In the genomic region with DNA sequence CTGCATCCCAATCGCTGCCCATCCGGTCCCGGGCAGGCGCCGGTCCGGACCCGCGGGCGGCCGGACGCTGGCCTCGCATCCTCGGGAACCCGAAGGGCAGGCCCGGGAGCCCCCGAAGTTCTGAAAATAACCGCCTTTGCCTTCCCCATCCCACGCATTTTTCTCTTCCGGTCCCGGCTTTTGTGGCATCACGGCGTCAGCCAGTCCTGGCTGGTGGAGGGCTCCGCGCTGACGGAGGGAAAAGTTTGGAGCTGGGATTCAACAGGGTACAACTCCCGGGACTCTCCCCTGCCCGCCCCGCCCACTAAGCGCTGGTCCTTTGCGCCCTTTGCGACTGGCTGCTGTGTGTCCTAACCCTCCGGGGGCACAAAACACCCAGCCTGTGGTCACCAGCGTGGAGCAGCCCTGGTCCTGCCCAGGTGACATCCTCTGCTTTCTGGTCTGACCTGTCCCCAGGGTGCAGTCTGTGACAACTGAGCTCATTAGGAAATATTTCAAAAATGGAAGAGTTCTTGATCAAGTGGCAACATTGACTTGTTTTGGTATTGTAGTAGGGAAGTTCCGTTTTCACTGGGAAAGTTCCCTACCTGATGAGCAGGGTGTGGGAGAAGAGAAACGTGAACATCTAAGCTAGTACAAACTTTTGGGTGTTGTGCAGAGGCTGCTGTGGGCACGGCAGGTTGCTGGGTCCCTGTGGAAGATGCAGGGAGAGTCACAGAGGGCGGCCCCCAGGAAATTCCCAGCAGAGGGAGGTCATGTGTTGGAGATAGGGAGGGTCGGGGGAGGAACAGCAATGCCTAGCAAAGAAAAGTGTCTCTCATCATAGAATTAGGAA, we compare ENCODE assay signal across 1 cellular context.
TF ChIP-seq lines count a peak whose summit lies in the region.

No MANE protein-coding gene starts in this region.

TF ChIP-seq in GM23338, 12 proteins besides CTCF, POLR2A, EP300 and RAD21 (continued from another document):
- TF ChIP-seq, protein P1, sequence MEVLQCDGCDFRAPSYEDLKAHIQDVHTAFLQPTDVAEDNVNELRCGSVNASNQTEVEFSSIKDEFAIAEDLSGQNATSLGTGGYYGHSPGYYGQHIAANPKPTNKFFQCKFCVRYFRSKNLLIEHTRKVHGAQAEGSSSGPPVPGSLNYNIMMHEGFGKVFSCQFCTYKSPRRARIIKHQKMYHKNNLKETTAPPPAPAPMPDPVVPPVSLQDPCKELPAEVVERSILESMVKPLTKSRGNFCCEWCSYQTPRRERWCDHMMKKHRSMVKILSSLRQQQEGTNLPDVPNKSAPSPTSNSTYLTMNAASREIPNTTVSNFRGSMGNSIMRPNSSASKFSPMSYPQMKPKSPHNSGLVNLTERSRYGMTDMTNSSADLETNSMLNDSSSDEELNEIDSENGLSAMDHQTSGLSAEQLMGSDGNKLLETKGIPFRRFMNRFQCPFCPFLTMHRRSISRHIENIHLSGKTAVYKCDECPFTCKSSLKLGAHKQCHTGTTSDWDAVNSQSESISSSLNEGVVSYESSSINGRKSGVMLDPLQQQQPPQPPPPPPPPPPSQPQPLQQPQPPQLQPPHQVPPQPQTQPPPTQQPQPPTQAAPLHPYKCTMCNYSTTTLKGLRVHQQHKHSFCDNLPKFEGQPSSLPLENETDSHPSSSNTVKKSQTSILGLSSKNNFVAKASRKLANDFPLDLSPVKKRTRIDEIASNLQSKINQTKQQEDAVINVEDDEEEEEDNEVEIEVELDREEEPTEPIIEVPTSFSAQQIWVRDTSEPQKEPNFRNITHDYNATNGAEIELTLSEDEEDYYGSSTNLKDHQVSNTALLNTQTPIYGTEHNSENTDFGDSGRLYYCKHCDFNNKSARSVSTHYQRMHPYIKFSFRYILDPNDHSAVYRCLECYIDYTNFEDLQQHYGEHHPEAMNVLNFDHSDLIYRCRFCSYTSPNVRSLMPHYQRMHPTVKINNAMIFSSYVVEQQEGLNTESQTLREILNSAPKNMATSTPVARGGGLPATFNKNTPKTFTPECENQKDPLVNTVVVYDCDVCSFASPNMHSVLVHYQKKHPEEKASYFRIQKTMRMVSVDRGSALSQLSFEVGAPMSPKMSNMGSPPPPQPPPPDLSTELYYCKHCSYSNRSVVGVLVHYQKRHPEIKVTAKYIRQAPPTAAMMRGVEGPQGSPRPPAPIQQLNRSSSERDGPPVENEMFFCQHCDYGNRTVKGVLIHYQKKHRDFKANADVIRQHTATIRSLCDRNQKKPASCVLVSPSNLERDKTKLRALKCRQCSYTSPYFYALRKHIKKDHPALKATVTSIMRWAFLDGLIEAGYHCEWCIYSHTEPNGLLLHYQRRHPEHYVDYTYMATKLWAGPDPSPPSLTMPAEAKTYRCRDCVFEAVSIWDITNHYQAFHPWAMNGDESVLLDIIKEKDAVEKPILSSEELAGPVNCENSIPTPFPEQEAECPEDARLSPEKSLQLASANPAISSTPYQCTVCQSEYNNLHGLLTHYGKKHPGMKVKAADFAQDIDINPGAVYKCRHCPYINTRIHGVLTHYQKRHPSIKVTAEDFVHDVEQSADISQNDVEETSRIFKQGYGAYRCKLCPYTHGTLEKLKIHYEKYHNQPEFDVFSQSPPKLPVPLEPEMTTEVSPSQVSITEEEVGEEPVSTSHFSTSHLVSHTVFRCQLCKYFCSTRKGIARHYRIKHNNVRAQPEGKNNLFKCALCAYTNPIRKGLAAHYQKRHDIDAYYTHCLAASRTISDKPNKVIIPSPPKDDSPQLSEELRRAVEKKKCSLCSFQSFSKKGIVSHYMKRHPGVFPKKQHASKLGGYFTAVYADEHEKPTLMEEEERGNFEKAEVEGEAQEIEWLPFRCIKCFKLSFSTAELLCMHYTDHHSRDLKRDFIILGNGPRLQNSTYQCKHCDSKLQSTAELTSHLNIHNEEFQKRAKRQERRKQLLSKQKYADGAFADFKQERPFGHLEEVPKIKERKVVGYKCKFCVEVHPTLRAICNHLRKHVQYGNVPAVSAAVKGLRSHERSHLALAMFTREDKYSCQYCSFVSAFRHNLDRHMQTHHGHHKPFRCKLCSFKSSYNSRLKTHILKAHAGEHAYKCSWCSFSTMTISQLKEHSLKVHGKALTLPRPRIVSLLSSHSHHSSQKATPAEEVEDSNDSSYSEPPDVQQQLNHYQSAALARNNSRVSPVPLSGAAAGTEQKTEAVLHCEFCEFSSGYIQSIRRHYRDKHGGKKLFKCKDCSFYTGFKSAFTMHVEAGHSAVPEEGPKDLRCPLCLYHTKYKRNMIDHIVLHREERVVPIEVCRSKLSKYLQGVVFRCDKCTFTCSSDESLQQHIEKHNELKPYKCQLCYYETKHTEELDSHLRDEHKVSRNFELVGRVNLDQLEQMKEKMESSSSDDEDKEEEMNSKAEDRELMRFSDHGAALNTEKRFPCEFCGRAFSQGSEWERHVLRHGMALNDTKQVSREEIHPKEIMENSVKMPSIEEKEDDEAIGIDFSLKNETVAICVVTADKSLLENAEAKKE (CRISPR knock-in tag; IDR thresholded peaks at IDR 0.05): no peak
- TF ChIP-seq STAT1 (IDR thresholded peaks at IDR 0.05; ENCODE audit: unreplicated experiment) (no peak), NANOG (IDR thresholded peaks at IDR 0.05; ENCODE audit: borderline replicate concordance) (no peak), EZH2phosphoT487 (IDR thresholded peaks at IDR 0.05; ENCODE audit: unreplicated experiment) (no peak), ZNF331 (CRISPR knock-in tag; IDR thresholded peaks at IDR 0.05; ENCODE audit: low read depth) (no peak), POLR2AphosphoS5 (IDR thresholded peaks at IDR 0.05; ENCODE audit: low read depth) (no peak), JUNB (IDR thresholded peaks at IDR 0.05; ENCODE audit: unreplicated experiment) (no peak), ZNF114 (CRISPR knock-in tag; IDR thresholded peaks at IDR 0.05) (no peak), CREB1 (CRISPR knock-in tag; IDR thresholded peaks at IDR 0.05; ENCODE audit: low read depth) (no peak)
- TF ChIP-seq, protein P2, sequence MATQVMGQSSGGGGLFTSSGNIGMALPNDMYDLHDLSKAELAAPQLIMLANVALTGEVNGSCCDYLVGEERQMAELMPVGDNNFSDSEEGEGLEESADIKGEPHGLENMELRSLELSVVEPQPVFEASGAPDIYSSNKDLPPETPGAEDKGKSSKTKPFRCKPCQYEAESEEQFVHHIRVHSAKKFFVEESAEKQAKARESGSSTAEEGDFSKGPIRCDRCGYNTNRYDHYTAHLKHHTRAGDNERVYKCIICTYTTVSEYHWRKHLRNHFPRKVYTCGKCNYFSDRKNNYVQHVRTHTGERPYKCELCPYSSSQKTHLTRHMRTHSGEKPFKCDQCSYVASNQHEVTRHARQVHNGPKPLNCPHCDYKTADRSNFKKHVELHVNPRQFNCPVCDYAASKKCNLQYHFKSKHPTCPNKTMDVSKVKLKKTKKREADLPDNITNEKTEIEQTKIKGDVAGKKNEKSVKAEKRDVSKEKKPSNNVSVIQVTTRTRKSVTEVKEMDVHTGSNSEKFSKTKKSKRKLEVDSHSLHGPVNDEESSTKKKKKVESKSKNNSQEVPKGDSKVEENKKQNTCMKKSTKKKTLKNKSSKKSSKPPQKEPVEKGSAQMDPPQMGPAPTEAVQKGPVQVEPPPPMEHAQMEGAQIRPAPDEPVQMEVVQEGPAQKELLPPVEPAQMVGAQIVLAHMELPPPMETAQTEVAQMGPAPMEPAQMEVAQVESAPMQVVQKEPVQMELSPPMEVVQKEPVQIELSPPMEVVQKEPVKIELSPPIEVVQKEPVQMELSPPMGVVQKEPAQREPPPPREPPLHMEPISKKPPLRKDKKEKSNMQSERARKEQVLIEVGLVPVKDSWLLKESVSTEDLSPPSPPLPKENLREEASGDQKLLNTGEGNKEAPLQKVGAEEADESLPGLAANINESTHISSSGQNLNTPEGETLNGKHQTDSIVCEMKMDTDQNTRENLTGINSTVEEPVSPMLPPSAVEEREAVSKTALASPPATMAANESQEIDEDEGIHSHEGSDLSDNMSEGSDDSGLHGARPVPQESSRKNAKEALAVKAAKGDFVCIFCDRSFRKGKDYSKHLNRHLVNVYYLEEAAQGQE (IDR thresholded peaks at IDR 0.05; ENCODE audit: unreplicated experiment): no peak
- TF ChIP-seq, protein P3, sequence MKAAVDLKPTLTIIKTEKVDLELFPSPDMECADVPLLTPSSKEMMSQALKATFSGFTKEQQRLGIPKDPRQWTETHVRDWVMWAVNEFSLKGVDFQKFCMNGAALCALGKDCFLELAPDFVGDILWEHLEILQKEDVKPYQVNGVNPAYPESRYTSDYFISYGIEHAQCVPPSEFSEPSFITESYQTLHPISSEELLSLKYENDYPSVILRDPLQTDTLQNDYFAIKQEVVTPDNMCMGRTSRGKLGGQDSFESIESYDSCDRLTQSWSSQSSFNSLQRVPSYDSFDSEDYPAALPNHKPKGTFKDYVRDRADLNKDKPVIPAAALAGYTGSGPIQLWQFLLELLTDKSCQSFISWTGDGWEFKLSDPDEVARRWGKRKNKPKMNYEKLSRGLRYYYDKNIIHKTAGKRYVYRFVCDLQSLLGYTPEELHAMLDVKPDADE (IDR thresholded peaks at IDR 0.05): no peak
